In genomic region chr4:4662230-4662629, GRCh38 we compare ENCODE assay signal across 28 cellular contexts.
"Had no signal": no experiment of that assay in that cellular context is flagged by ENCODE, and none has a peak within 500 bp of the region (broad histone marks: within the 10 kb centered on the region; RNA-seq: fewer than 3 reads in every experiment).

No MANE protein-coding gene starts in this region.

- H3K4me3 Mint-ChIP-seq: activated CD4-positive, alpha-beta T cell treated with anti-CD3 and anti-CD28 coated beads for 36 hours; activated naive CD8-positive, alpha-beta T cell; activated T-cell treated with anti-CD3 and anti-CD28 coated beads, Interleukin-2, amount 50 U/mL, for 24 hours; effector memory CD8-positive, alpha-beta T cell; immature natural killer cell; natural killer cell treated with Interleukin-12 subunit alpha and Interleukin-12 subunit beta and Interleukin-15 and Interleukin-18, amount 100 ng/mL, for 72 hours; T-helper 2 cell treated with Interferon-gamma antibody and Interleukin-4, amounts not matched to agents 5 μg/mL and 100 μg/mL, for 36 hours; type B pancreatic cell had no signal

- H3K36me3 Mint-ChIP-seq: natural killer cell treated with Interleukin-12 subunit alpha and Interleukin-12 subunit beta and Interleukin-15 and Interleukin-18, amount 100 ng/mL, for 72 hours had no signal

- H3K27me3 Mint-ChIP-seq: activated CD4-positive, alpha-beta T cell treated with anti-CD3 and anti-CD28 coated beads for 36 hours; activated naive CD8-positive, alpha-beta T cell; activated T-cell treated with anti-CD3 and anti-CD28 coated beads, Interleukin-2, amount 50 U/mL, for 24 hours; effector memory CD8-positive, alpha-beta T cell; natural killer cell treated with Interleukin-12 subunit alpha and Interleukin-12 subunit beta and Interleukin-15 and Interleukin-18, amount 100 ng/mL, for 72 hours had no signal

- H3K9me3 ChIP-seq: colonic mucosa, lower lobe of right lung, testis had no signal

- H3K27me3 ChIP-seq: colonic mucosa, dorsolateral prefrontal cortex, hepatocyte, testis had no signal

- H3K4me1 Mint-ChIP-seq: activated CD4-positive, alpha-beta T cell treated with anti-CD3 and anti-CD28 coated beads for 36 hours; immature natural killer cell had no signal

- ATAC-seq: activated CD4-positive, alpha-beta T cell treated with anti-CD3 and anti-CD28 coated beads for 36 hours; effector memory CD8-positive, alpha-beta T cell; esophagus mucosa; left lobe of liver; lower lobe of right lung; natural killer cell treated with Interleukin-12 subunit alpha and Interleukin-12 subunit beta and Interleukin-15 and Interleukin-18, amount 100 ng/mL, for 72 hours; sciatic nerve had no signal

- H3K9me3 Mint-ChIP-seq: activated T-cell treated with anti-CD3 and anti-CD28 coated beads, Interleukin-2, amount 50 U/mL, for 24 hours; activated T-helper 2 cell treated with anti-CD3 and anti-CD28 coated beads, Interferon-gamma antibody, Interleukin-2, Interleukin-4, amounts not matched to agents 10 μg/mL and 5 μg/mL and 100 μg/mL, durations not matched to agents 14 hours and 24 hours and 36 hours; effector memory CD8-positive, alpha-beta T cell; immature natural killer cell; natural killer cell treated with Interleukin-12 subunit alpha and Interleukin-12 subunit beta and Interleukin-15 and Interleukin-18, amount 100 ng/mL, for 72 hours; T-helper 2 cell treated with Interferon-gamma antibody and Interleukin-4, amounts not matched to agents 5 μg/mL and 100 μg/mL, for 36 hours; type B pancreatic cell had no signal

- H3K36me3 ChIP-seq: colonic mucosa, lower lobe of right lung had no signal

- H3K4me2 ChIP-seq: hepatocyte had no signal

- H3K27ac Mint-ChIP-seq: activated CD4-positive, alpha-beta T cell treated with anti-CD3 and anti-CD28 coated beads for 36 hours; activated naive CD8-positive, alpha-beta T cell; activated T-cell treated with anti-CD3 and anti-CD28 coated beads, Interleukin-2, amount 50 U/mL, for 24 hours; activated T-helper 2 cell treated with anti-CD3 and anti-CD28 coated beads, Interferon-gamma antibody, Interleukin-2, Interleukin-4, amounts not matched to agents 10 μg/mL and 5 μg/mL and 100 μg/mL, durations not matched to agents 14 hours and 24 hours and 36 hours; effector memory CD8-positive, alpha-beta T cell; immature natural killer cell; natural killer cell treated with Interleukin-12 subunit alpha and Interleukin-12 subunit beta and Interleukin-15 and Interleukin-18, amount 100 ng/mL, for 72 hours; T-helper 2 cell treated with Interferon-gamma antibody and Interleukin-4, amounts not matched to agents 5 μg/mL and 100 μg/mL, for 36 hours; type B pancreatic cell had no signal

- H2AFZ ChIP-seq: hepatocyte had no signal

- H3K4me1 ChIP-seq: colonic mucosa, lower lobe of right lung, testis had no signal

- H3K4me3 ChIP-seq: colonic mucosa, dorsolateral prefrontal cortex, hepatocyte, lower lobe of right lung, testis had no signal

- DNase-seq: activated CD4-positive, alpha-beta T cell treated with anti-CD3 and anti-CD28 coated beads for 36 hours; activated CD4-positive, alpha-beta T cell treated with anti-CD3 and anti-CD28 coated beads, Interleukin-2, amount 50 U/mL, for 4 hours; activated CD8-positive, alpha-beta memory T cell treated with anti-CD3 and anti-CD28 coated beads for 24 hours; activated CD8-positive, alpha-beta memory T cell treated with anti-CD3 and anti-CD28 coated beads, Interleukin-2, amount 50 U/mL, for 4 hours; activated naive CD4-positive, alpha-beta T cell; activated T-cell treated with anti-CD3 and anti-CD28 coated beads, Interleukin-2, amount 50 U/mL, for 24 hours; colonic mucosa; dorsolateral prefrontal cortex; effector memory CD8-positive, alpha-beta T cell; foreskin melanocyte; immature natural killer cell; lower lobe of right lung; occipital lobe; small intestine; stimulated activated CD4-positive, alpha-beta T cell treated with anti-CD3 and anti-CD28 coated beads, Interleukin-15, amount 100 ng/mL, for 24 hours; stimulated activated CD4-positive, alpha-beta T cell treated with anti-CD3 and anti-CD28 coated beads, Interleukin-2, amount 100 ng/mL, for 48 hours; stimulated activated CD8-positive, alpha-beta memory T cell treated with anti-CD3 and anti-CD28 coated beads, Interleukin-4, amount 100 ng/mL, for 48 hours; stimulated activated naive CD4-positive, alpha-beta T cell; testis had no signal

- H3K27ac ChIP-seq: colonic mucosa, dorsolateral prefrontal cortex, hepatocyte, lower lobe of right lung, testis had no signal
